In the genomic region with DNA sequence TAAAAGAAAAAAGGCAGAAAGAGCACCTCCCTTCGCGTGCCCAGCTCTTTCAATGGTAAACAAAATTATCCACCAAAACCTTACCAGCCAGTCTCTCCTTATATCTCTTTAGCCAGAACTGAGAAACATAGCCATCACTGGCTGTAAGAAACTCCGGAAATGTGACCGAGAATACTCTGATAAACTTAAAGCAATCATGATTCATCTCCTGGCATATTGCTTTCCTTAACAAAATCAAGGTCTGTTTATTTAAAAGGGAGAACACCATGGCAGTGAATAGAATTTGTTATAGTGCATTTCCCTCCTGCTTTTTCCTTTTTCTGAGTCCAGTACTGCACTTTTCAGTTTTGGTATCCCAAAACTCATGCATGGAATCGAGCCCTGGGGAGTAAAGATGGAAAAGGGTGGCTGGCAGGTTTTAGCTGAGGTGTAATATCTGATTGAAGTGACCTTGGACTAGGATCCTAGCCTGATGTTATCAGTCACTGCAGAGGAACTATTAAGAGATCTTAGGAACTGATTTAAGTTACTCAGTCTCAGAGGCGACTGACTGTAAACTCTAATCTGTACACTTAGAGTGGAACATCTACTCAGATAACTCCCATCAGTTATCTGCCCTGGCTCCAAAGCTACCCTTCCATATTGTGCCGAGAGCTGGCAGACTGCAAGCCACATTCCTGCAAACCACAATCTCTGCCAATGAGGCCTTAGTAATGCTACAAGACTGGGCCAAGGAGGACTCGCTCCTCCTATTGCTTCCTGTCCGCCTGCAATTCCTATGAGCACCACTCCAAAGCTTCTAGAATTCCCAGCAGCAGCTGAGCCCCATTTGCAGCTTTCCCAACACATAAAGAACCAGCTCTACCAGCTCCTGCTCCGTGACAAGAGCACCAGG, we compare ENCODE assay signal across 10 cellular contexts. TPM values are rescaled to one million over a fixed set of nuclear protein-coding genes. Genes with fewer than 3 reads are reported as not detected.
DNase-seq lines count a peak whose midpoint lies in the region; ATAC-seq lines count a peak whose summit lies in the region.
"Had no signal": no experiment of that assay in that cellular context is flagged by ENCODE, and none has a peak within 500 bp of the region (broad histone marks: within the 10 kb centered on the region; RNA-seq: fewer than 3 reads in every experiment).

No MANE protein-coding gene starts in this region.

- POLR2A ChIA-PET in activated naive CD8-positive, alpha-beta T cell treated with anti-CD3 and anti-CD28 coated beads, Interleukin-2, amount 10 ng/mL, durations not matched to agents 7 days and 5 days (lab: Charles Lee) = no interaction called here

- peaks cover 52% of the 10 kb centered on the region for H3K36me3 Mint-ChIP-seq in activated naive CD8-positive, alpha-beta T cell treated with anti-CD3 and anti-CD28 coated beads, Interleukin-2, amount 10 ng/mL, durations not matched to agents 7 days and 5 days
- peaks cover 68% of the 10 kb centered on the region for H3K36me3 Mint-ChIP-seq in activated naive CD8-positive, alpha-beta T cell treated with anti-CD3 and anti-CD28 coated beads, Interleukin-2, amount 50 U/mL, for 24 hours (ENCODE audit: low read depth)

- H3K4me3 Mint-ChIP-seq in activated naive CD8-positive, alpha-beta T cell treated with anti-CD3 and anti-CD28 coated beads, Interleukin-2, amount 10 ng/mL, durations not matched to agents 7 days and 5 days = no peak overlapping the region
- H3K4me3 Mint-ChIP-seq in activated naive CD8-positive, alpha-beta T cell treated with anti-CD3 and anti-CD28 coated beads, Interleukin-2, amount 50 U/mL, for 24 hours = no peak overlapping the region
- H3K4me3 Mint-ChIP-seq: activated naive CD4-positive, alpha-beta T cell treated with anti-CD3 and anti-CD28 coated beads, Interleukin-2, amount 50 U/mL, for 24 hours had no signal

- peaks cover 1% of the 10 kb centered on the region for H3K4me1 Mint-ChIP-seq in activated naive CD8-positive, alpha-beta T cell treated with anti-CD3 and anti-CD28 coated beads, Interleukin-2, amount 10 ng/mL, durations not matched to agents 7 days and 5 days
- H3K4me1 Mint-ChIP-seq in activated naive CD8-positive, alpha-beta T cell treated with anti-CD3 and anti-CD28 coated beads, Interleukin-2, amount 50 U/mL, for 24 hours = peaks cover 14% of the 10 kb centered on the region

- ATAC-seq in activated naive CD8-positive, alpha-beta T cell treated with anti-CD3 and anti-CD28 coated beads, Interleukin-2, amount 10 ng/mL, durations not matched to agents 7 days and 5 days (ENCODE audit: low read depth) = no peak
- no peak for ATAC-seq in activated naive CD8-positive, alpha-beta T cell treated with anti-CD3 and anti-CD28 coated beads, Interleukin-2, amount 50 U/mL, for 24 hours

- no peaks in the 10 kb centered on the region for H3K27me3 Mint-ChIP-seq in activated naive CD8-positive, alpha-beta T cell treated with anti-CD3 and anti-CD28 coated beads, Interleukin-2, amount 10 ng/mL, durations not matched to agents 7 days and 5 days
- no peaks in the 10 kb centered on the region for H3K27me3 Mint-ChIP-seq in activated naive CD8-positive, alpha-beta T cell treated with anti-CD3 and anti-CD28 coated beads, Interleukin-2, amount 50 U/mL, for 24 hours
- H3K27me3 Mint-ChIP-seq: activated naive CD4-positive, alpha-beta T cell treated with anti-CD3 and anti-CD28 coated beads, Interleukin-2, amount 50 U/mL, for 24 hours had no signal

- peaks cover 1% of the 10 kb centered on the region for H3K9me3 Mint-ChIP-seq in activated naive CD8-positive, alpha-beta T cell treated with anti-CD3 and anti-CD28 coated beads, Interleukin-2, amount 10 ng/mL, durations not matched to agents 7 days and 5 days
- peaks cover 4% of the 10 kb centered on the region for H3K9me3 Mint-ChIP-seq in activated naive CD8-positive, alpha-beta T cell treated with anti-CD3 and anti-CD28 coated beads, Interleukin-2, amount 50 U/mL, for 24 hours

- peak overlapping the region; percentile 48 for H3K27ac Mint-ChIP-seq in activated naive CD8-positive, alpha-beta T cell treated with anti-CD3 and anti-CD28 coated beads, Interleukin-2, amount 10 ng/mL, durations not matched to agents 7 days and 5 days
- no peak overlapping the region for H3K27ac Mint-ChIP-seq in activated naive CD8-positive, alpha-beta T cell treated with anti-CD3 and anti-CD28 coated beads, Interleukin-2, amount 50 U/mL, for 24 hours
- H3K27ac Mint-ChIP-seq: activated naive CD4-positive, alpha-beta T cell treated with anti-CD3 and anti-CD28 coated beads, Interleukin-2, amount 50 U/mL, for 24 hours had no signal

- no peak for DNase-seq in activated naive CD8-positive, alpha-beta T cell treated with anti-CD3 and anti-CD28 coated beads, Interleukin-2, amount 10 ng/mL, durations not matched to agents 7 days and 5 days
- DNase-seq in activated naive CD8-positive, alpha-beta T cell treated with anti-CD3 and anti-CD28 coated beads, Interleukin-2, amount 50 U/mL, for 24 hours = no peak
- DNase-seq in brain pericyte (ENCODE audit: low read depth, low spot score) (peak; percentile 6), iPS-NIHi7 (ENCODE audit: extremely low spot score) (peak; percentile 17), globus pallidus (ENCODE audit: low spot score) (no peak), retina (no peak), hippocampal formation (lab: John Stamatoyannopoulos, UW) (no peak), NCI-H187 treated with DMSO at 0.1 percent for 48 hours (lab: John Stamatoyannopoulos, UW) (no peak)
- DNase-seq: NCI-H2227 treated with DMSO at 0.1 percent for 48 hours had no signal

RNA-seq across cellular contexts. Expression of a gene that starts 7.4 kb away (rescaled TPM):
- 10 to 100 TPM; 17.1 to 19.8 TPM for total RNA-seq in activated naive CD8-positive, alpha-beta T cell treated with anti-CD3 and anti-CD28 coated beads, Interleukin-2, amount 10 ng/mL, durations not matched to agents 7 days and 5 days

Comparison
In these comparisons a context has a peak if more than half of its experiments do, and no peak if none do; other contexts are left out.
1. DNase-seq: peak in brain pericyte (single experiment) and iPS-NIHi7 (single experiment); none in activated naive CD8-positive, alpha-beta T cell treated with anti-CD3 and anti-CD28 coated beads, Interleukin-2, amount 10 ng/mL, durations not matched to agents 7 days and 5 days (single experiment), activated naive CD8-positive, alpha-beta T cell treated with anti-CD3 and anti-CD28 coated beads, Interleukin-2, amount 50 U/mL, for 24 hours (single experiment), globus pallidus (single experiment), retina (single experiment), hippocampal formation (0 of 2) and NCI-H187 treated with DMSO at 0.1 percent for 48 hours (single experiment).